ENCODE assay signal across 9 cellular contexts in the genomic region with DNA sequence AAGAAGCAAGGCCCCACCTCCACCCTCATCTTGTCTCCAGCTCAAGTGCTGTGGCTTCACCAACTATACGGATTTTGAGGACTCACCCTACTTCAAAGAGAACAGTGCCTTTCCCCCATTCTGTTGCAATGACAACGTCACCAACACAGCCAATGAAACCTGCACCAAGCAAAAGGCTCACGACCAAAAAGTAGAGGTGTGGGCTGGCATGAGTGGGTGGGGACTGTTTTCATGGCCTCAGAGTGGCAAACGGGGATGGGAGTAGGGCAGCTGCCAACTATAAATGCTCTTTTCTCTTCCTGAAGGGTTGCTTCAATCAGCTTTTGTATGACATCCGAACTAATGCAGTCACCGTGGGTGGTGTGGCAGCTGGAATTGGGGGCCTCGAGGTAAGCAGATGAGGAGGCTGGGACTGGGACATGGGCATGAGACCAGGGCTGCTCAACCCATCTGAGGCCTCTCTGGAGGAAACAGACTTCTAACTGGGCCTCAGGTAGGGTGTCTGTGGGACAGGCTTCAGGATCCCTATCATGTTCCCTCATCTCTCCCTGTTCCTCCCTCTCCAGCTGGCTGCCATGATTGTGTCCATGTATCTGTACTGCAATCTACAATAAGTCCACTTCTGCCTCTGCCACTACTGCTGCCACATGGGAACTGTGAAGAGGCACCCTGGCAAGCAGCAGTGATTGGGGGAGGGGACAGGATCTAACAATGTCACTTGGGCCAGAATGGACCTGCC. TPM values are rescaled to one million over a fixed set of nuclear protein-coding genes. Genes with fewer than 3 reads are reported as not detected.
A peak's percentile ranks its signal among the peaks of the same experiment; 100 is the strongest.
DNase-seq lines count a peak whose midpoint lies in the region; ATAC-seq lines count a peak whose summit lies in the region.
"Had no signal": no experiment of that assay in that cellular context is flagged by ENCODE, and none has a peak within 500 bp of the region (broad histone marks: within the 10 kb centered on the region; RNA-seq: fewer than 3 reads in every experiment).

No MANE protein-coding gene starts in this region.

- no peaks in the 10 kb centered on the region for H3K9me3 Mint-ChIP-seq in activated CD4-positive, alpha-beta memory T cell treated with anti-CD3 and anti-CD28 coated beads for 36 hours
- H3K9me3 Mint-ChIP-seq in activated CD4-positive, alpha-beta memory T cell treated with anti-CD3 and anti-CD28 coated beads, Interleukin-2, amount 10 ng/mL, durations not matched to agents 7 days and 5 days, result no peaks in the 10 kb centered on the region
- H3K9me3 Mint-ChIP-seq in immature natural killer cell, result no peaks in the 10 kb centered on the region
- H3K9me3 Mint-ChIP-seq in stimulated activated naive CD8-positive, alpha-beta T cell treated with anti-CD3 and anti-CD28 coated beads, Interleukin-15, Interleukin-2, amounts not matched to agents 100 ng/mL and 50 ng/mL, for 24 hours, result no peaks in the 10 kb centered on the region
- H3K9me3 Mint-ChIP-seq: IgD-negative memory B cell, neural crest cell had no signal

- peak; percentile 87 for DNase-seq in activated CD4-positive, alpha-beta memory T cell treated with anti-CD3 and anti-CD28 coated beads for 36 hours
- no peak for DNase-seq in activated CD4-positive, alpha-beta memory T cell treated with anti-CD3 and anti-CD28 coated beads, Interleukin-2, amount 10 ng/mL, durations not matched to agents 7 days and 5 days
- no peak for DNase-seq in immature natural killer cell

- no peak for ATAC-seq in GM18519 (IDR thresholded peaks at IDR 0.05; ENCODE audit: low FRiP score, unreplicated experiment)
- ATAC-seq in HG03521 (IDR thresholded peaks at IDR 0.05; ENCODE audit: unreplicated experiment), result no peak

- H3K4me3 Mint-ChIP-seq in activated CD4-positive, alpha-beta memory T cell treated with anti-CD3 and anti-CD28 coated beads for 36 hours, result peak overlapping the region; percentile 69
- H3K4me3 Mint-ChIP-seq in activated CD4-positive, alpha-beta memory T cell treated with anti-CD3 and anti-CD28 coated beads, Interleukin-2, amount 10 ng/mL, durations not matched to agents 7 days and 5 days, result no peak overlapping the region
- peak overlapping the region in 3 of 5 donors; percentile 6 to 38 (median 29) for H3K4me3 Mint-ChIP-seq in immature natural killer cell
- peak overlapping the region; percentile 65 for H3K4me3 Mint-ChIP-seq in stimulated activated naive CD8-positive, alpha-beta T cell treated with anti-CD3 and anti-CD28 coated beads, Interleukin-15, Interleukin-2, amounts not matched to agents 100 ng/mL and 50 ng/mL, for 24 hours
- H3K4me3 Mint-ChIP-seq: IgD-negative memory B cell, neural crest cell had no signal

- peaks cover 22% of the 10 kb centered on the region for H3K4me1 Mint-ChIP-seq in activated CD4-positive, alpha-beta memory T cell treated with anti-CD3 and anti-CD28 coated beads for 36 hours (ENCODE audit: low read depth)
- no peaks in the 10 kb centered on the region for H3K4me1 Mint-ChIP-seq in activated CD4-positive, alpha-beta memory T cell treated with anti-CD3 and anti-CD28 coated beads, Interleukin-2, amount 10 ng/mL, durations not matched to agents 7 days and 5 days
- peaks cover 21 to 23% of the 10 kb centered on the region in 2 donors for H3K4me1 Mint-ChIP-seq in immature natural killer cell
- H3K4me1 Mint-ChIP-seq in stimulated activated naive CD8-positive, alpha-beta T cell treated with anti-CD3 and anti-CD28 coated beads, Interleukin-15, Interleukin-2, amounts not matched to agents 100 ng/mL and 50 ng/mL, for 24 hours (ENCODE audit: low read depth), result peaks cover 26% of the 10 kb centered on the region

- CTCF ChIA-PET in activated CD4-positive, alpha-beta memory T cell treated with anti-CD3 and anti-CD28 coated beads for 36 hours (lab: Charles Lee), result interaction anchor here (0.6 to 6.6 kb wide), 4 partner anchors 24 to 162 kb away, joined by 3 to 67 read pairs (median 22); no protein-coding TSS in a partner anchor
- CTCF ChIA-PET in activated CD4-positive, alpha-beta memory T cell treated with anti-CD3 and anti-CD28 coated beads, Interleukin-2, amount 10 ng/mL, durations not matched to agents 7 days and 5 days (lab: Charles Lee), result no interaction called here

- peaks cover 8% of the 10 kb centered on the region for H3K36me3 Mint-ChIP-seq in activated CD4-positive, alpha-beta memory T cell treated with anti-CD3 and anti-CD28 coated beads for 36 hours
- peaks cover 3% of the 10 kb centered on the region for H3K36me3 Mint-ChIP-seq in activated CD4-positive, alpha-beta memory T cell treated with anti-CD3 and anti-CD28 coated beads, Interleukin-2, amount 10 ng/mL, durations not matched to agents 7 days and 5 days (ENCODE audit: low read depth)
- H3K36me3 Mint-ChIP-seq in immature natural killer cell, result peaks cover 4 to 16% (median 15%) of the 10 kb centered on the region in 3 donors
- H3K36me3 Mint-ChIP-seq in stimulated activated naive CD8-positive, alpha-beta T cell treated with anti-CD3 and anti-CD28 coated beads, Interleukin-15, Interleukin-2, amounts not matched to agents 100 ng/mL and 50 ng/mL, for 24 hours (ENCODE audit: low read depth), result peaks cover 4% of the 10 kb centered on the region

- intact Hi-C loops in activated CD4-positive, alpha-beta memory T cell treated with anti-CD3 and anti-CD28 coated beads for 36 hours (cut with micrococcal nuclease), result loop anchor here (1.0 to 10.0 kb wide), 3 partner anchors 13 to 500 kb away; partner anchors contain the start of genes GPBP1L1, POMGNT1 and TMEM69

- POLR2A ChIA-PET in activated CD4-positive, alpha-beta memory T cell treated with anti-CD3 and anti-CD28 coated beads for 36 hours (lab: Charles Lee), result no interaction called here
- POLR2A ChIA-PET in activated CD4-positive, alpha-beta memory T cell treated with anti-CD3 and anti-CD28 coated beads, Interleukin-2, amount 10 ng/mL, durations not matched to agents 7 days and 5 days (lab: Charles Lee), result no interaction called here

- no peaks in the 10 kb centered on the region for H3K27me3 Mint-ChIP-seq in activated CD4-positive, alpha-beta memory T cell treated with anti-CD3 and anti-CD28 coated beads for 36 hours
- no peaks in the 10 kb centered on the region for H3K27me3 Mint-ChIP-seq in activated CD4-positive, alpha-beta memory T cell treated with anti-CD3 and anti-CD28 coated beads, Interleukin-2, amount 10 ng/mL, durations not matched to agents 7 days and 5 days
- peaks cover 0 to 3% (median 0%) of the 10 kb centered on the region in 3 donors for H3K27me3 Mint-ChIP-seq in immature natural killer cell (ENCODE audit: low read depth in 3 of 3)
- no peaks in the 10 kb centered on the region for H3K27me3 Mint-ChIP-seq in stimulated activated naive CD8-positive, alpha-beta T cell treated with anti-CD3 and anti-CD28 coated beads, Interleukin-15, Interleukin-2, amounts not matched to agents 100 ng/mL and 50 ng/mL, for 24 hours
- H3K27me3 Mint-ChIP-seq: IgD-negative memory B cell had no signal

- peak overlapping the region; percentile 89 for H3K27ac Mint-ChIP-seq in activated CD4-positive, alpha-beta memory T cell treated with anti-CD3 and anti-CD28 coated beads for 36 hours
- H3K27ac Mint-ChIP-seq in activated CD4-positive, alpha-beta memory T cell treated with anti-CD3 and anti-CD28 coated beads, Interleukin-2, amount 10 ng/mL, durations not matched to agents 7 days and 5 days, result no peak overlapping the region
- H3K27ac Mint-ChIP-seq in immature natural killer cell, result peak overlapping the region in 4 of 6 donors; percentile 13 to 72 (median 67)
- H3K27ac Mint-ChIP-seq in stimulated activated naive CD8-positive, alpha-beta T cell treated with anti-CD3 and anti-CD28 coated beads, Interleukin-15, Interleukin-2, amounts not matched to agents 100 ng/mL and 50 ng/mL, for 24 hours, result peak overlapping the region; percentile 89

RNA-seq across cellular contexts. Expression of gene P3R3URF, which starts 8.8 kb away (rescaled TPM):
- total RNA-seq in activated CD4-positive, alpha-beta memory T cell treated with anti-CD3 and anti-CD28 coated beads for 36 hours, result not detected
- total RNA-seq in activated CD4-positive, alpha-beta memory T cell treated with anti-CD3 and anti-CD28 coated beads, Interleukin-2, amount 10 ng/mL, durations not matched to agents 7 days and 5 days, result not detected
- polyA plus RNA-seq in immature natural killer cell, result not detected
- total RNA-seq: fibroblast of villous mesenchyme, neural crest cell had no signal
- polyA plus RNA-seq: IgD-negative memory B cell had no signal

RNA-seq across cellular contexts. Expression of gene TSPAN1, which starts 10.2 kb away (rescaled TPM):
- total RNA-seq in activated CD4-positive, alpha-beta memory T cell treated with anti-CD3 and anti-CD28 coated beads for 36 hours, result under 1 TPM; 0.53 to 0.83 TPM
- not detected for total RNA-seq in activated CD4-positive, alpha-beta memory T cell treated with anti-CD3 and anti-CD28 coated beads, Interleukin-2, amount 10 ng/mL, durations not matched to agents 7 days and 5 days
- polyA plus RNA-seq in immature natural killer cell, result not detected
- total RNA-seq: neural crest cell had no signal
- polyA plus RNA-seq: IgD-negative memory B cell had no signal

RNA-seq across cellular contexts. Expression of gene POMGNT1, which starts 13.1 kb away (rescaled TPM):
- total RNA-seq in activated CD4-positive, alpha-beta memory T cell treated with anti-CD3 and anti-CD28 coated beads for 36 hours, result 10 to 100 TPM; 43.6 to 44.1 TPM
- 10 to 100 TPM; 27.4 to 28.5 TPM for total RNA-seq in activated CD4-positive, alpha-beta memory T cell treated with anti-CD3 and anti-CD28 coated beads, Interleukin-2, amount 10 ng/mL, durations not matched to agents 7 days and 5 days
- 10 to 100 TPM; 33.7 to 36.3 (median 35.7) TPM for polyA plus RNA-seq in immature natural killer cell

RNA-seq across cellular contexts. Expression of gene LURAP1, which starts 18.0 kb away (rescaled TPM):
- total RNA-seq in activated CD4-positive, alpha-beta memory T cell treated with anti-CD3 and anti-CD28 coated beads for 36 hours, result under 1 TPM; 0.21 to 0.27 TPM
- under 1 TPM; 0.15 to 0.20 TPM for total RNA-seq in activated CD4-positive, alpha-beta memory T cell treated with anti-CD3 and anti-CD28 coated beads, Interleukin-2, amount 10 ng/mL, durations not matched to agents 7 days and 5 days
- polyA plus RNA-seq in immature natural killer cell, result under 1 TPM in 1 of 3 donors, not detected in 2; 0.10 TPM
- polyA plus RNA-seq: IgD-negative memory B cell had no signal

RNA-seq across cellular contexts. Expression of gene PIK3R3, which starts 52.7 kb away (rescaled TPM):
- under 1 TPM; 0.65 to 0.83 TPM for total RNA-seq in activated CD4-positive, alpha-beta memory T cell treated with anti-CD3 and anti-CD28 coated beads for 36 hours
- 1 to 10 TPM; 5.0 to 5.2 TPM for total RNA-seq in activated CD4-positive, alpha-beta memory T cell treated with anti-CD3 and anti-CD28 coated beads, Interleukin-2, amount 10 ng/mL, durations not matched to agents 7 days and 5 days
- 1 to 10 TPM; 1.6 to 7.7 (median 3.7) TPM for polyA plus RNA-seq in immature natural killer cell
